11 cellular contexts compared by ENCODE assay signal in the genomic region with DNA sequence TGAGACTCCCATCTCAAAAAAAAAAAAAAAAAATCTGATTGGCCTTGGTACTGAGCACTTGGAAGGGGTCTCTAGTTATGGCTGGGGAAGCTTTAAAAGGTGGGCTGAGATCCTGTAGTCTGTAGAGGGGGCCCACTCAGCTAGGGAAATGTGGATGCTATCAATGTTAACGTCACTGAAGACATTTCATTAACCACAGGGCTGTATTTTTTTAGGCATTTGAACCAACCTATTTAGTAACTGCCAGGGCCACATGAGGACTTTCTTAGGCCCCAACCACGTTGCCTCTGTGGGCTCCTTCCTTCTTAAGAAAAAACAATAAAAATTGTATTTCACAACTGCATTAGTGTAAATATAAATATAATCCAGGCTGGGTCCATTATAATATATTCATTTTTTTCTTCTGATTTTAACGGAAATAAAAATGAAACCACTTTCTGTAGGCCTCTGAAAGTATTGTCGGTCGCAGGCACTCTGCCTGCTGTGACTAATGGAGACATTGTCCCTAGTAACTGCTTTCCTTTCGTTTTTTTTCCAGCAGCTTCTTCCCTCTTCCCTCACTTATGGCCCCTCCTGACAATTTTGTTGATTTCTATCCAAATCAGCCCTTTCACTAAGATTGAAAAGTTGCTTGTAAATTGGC.
DNase-seq lines count a peak whose midpoint lies in the region; ATAC-seq and TF ChIP-seq lines count a peak whose summit lies in the region.
"Had no signal": no experiment of that assay in that cellular context is flagged by ENCODE, and none has a peak within 500 bp of the region (broad histone marks: within the 10 kb centered on the region; RNA-seq: fewer than 3 reads in every experiment).

No MANE protein-coding gene starts in this region.

- H3K4me3 ChIP-seq in GM12865 (ENCODE audit: low read depth, low read length) = no peak overlapping the region
- H3K4me3 ChIP-seq in astrocyte of the spinal cord (ENCODE audit: low read depth, low read length) = no peak overlapping the region
- H3K4me3 ChIP-seq in mucosa of descending colon = no peak overlapping the region

- intact Hi-C loops in natural killer cell (cut with micrococcal nuclease) = no loop called here
- intact Hi-C loops in mucosa of descending colon (cut with DNase I, micrococcal nuclease) = no loop called here

- in situ Hi-C loops in astrocyte of the spinal cord (cut with HindIII; ENCODE audit: low sequenced_read_pairs) = no loop called here

- H3K4me1 Mint-ChIP-seq in natural killer cell = peaks cover 13 to 15% of the 10 kb centered on the region in 2 donors

- DNase-seq in GM12865 (ENCODE audit: low read depth) (peak; percentile 10), astrocyte of the spinal cord (ENCODE audit: low read depth, low spot score) (peak; percentile 43), natural killer cell (no peak), DMS114 treated with DMSO at 0.1 percent for 48 hours (lab: John Stamatoyannopoulos, UW; ENCODE audit: unreplicated experiment) (no peak), mucosa of descending colon (no peak)
- DNase-seq: activated gamma-delta T cell; effector CD4-positive, alpha-beta T cell; NCI-H748 treated with DMSO at 0.1 percent for 48 hours; T-helper 9 cell had no signal

- no peaks in the 10 kb centered on the region for H3K36me3 Mint-ChIP-seq in natural killer cell

- H3K9me3 ChIP-seq in mucosa of descending colon = no peaks in the 10 kb centered on the region

- H3K36me3 ChIP-seq in mucosa of descending colon (ENCODE audit: low read depth) = no peaks in the 10 kb centered on the region

- no peak for TF ChIP-seq CTCF in GM12865 (IDR thresholded peaks at IDR 0.05; ENCODE audit: insufficient read depth, low read depth, low read length, missing control alignments)
- TF ChIP-seq CTCF in astrocyte of the spinal cord (IDR thresholded peaks at IDR 0.05; ENCODE audit: low read depth, low read length) = no peak
- no peak for TF ChIP-seq CTCF in natural killer cell (IDR thresholded peaks at IDR 0.05)
- TF ChIP-seq CTCF in mucosa of descending colon (IDR thresholded peaks at IDR 0.05) = no peak

- ATAC-seq in HG03064 (IDR thresholded peaks at IDR 0.05; ENCODE audit: low read depth, unreplicated experiment) = peak; percentile 74
- no peak for ATAC-seq in natural killer cell
- no peak for ATAC-seq in GM21423 (IDR thresholded peaks at IDR 0.05; ENCODE audit: unreplicated experiment)
- no peak for ATAC-seq in mucosa of descending colon

- H3K4me3 Mint-ChIP-seq in natural killer cell = peak overlapping the region; percentile 63

- no peaks in the 10 kb centered on the region for H3K9me3 Mint-ChIP-seq in natural killer cell

- H3K4me1 ChIP-seq in mucosa of descending colon (ENCODE audit: low read depth) = no peaks in the 10 kb centered on the region

- H3K27me3 Mint-ChIP-seq in natural killer cell (ENCODE audit: low read depth in 2 of 2) = no peaks in the 10 kb centered on the region

- peak overlapping the region in 1 of 2 donors; percentile 19 for H3K27ac Mint-ChIP-seq in natural killer cell

Comparison
In these comparisons a context has a peak if more than half of its experiments do, and no peak if none do; other contexts are left out.
1. DNase-seq: peak in GM12865 (single experiment) and astrocyte of the spinal cord (single experiment); none in natural killer cell (single experiment), DMS114 treated with DMSO at 0.1 percent for 48 hours (single experiment) and mucosa of descending colon (0 of 3).